Comparison of ENCODE assay signal across 14 cellular contexts in genomic region chr3:59326246-59327024, GRCh38.
DNase-seq lines count a peak whose midpoint lies in the region; ATAC-seq and TF ChIP-seq lines count a peak whose summit lies in the region.
"Had no signal": no experiment of that assay in that cellular context is flagged by ENCODE, and none has a peak within 500 bp of the region (broad histone marks: within the 10 kb centered on the region; RNA-seq: fewer than 3 reads in every experiment).

No MANE protein-coding gene starts in this region.

- H2AK5ac ChIP-seq in mesendoderm (ENCODE audit: low read length): no peak overlapping the region

- no peaks in the 10 kb centered on the region for H3K79me1 ChIP-seq in mesendoderm (ENCODE audit: low read length)

- no peaks in the 10 kb centered on the region for H3K9me3 ChIP-seq in DOHH2 (ENCODE audit: control insufficient read depth, insufficient read depth, low read length)
- H3K9me3 ChIP-seq: tibial nerve had no signal

- H3K9ac ChIP-seq in KMS-11 (no peak overlapping the region), mesendoderm (ENCODE audit: low read length) (no peak overlapping the region)

- no peak overlapping the region for H3K4ac ChIP-seq in mesendoderm (ENCODE audit: low read depth, low read length)

- DNase-seq in brain microvascular endothelial cell (no peak), mesendoderm (peak; percentile 67), midbrain (lab: John Stamatoyannopoulos, UW) (no peak), SW480 (ENCODE audit: low spot score) (no peak), NCI-H526 treated with DMSO at 0.1 percent for 48 hours (lab: John Stamatoyannopoulos, UW) (no peak)
- DNase-seq: activated CD4-positive, alpha-beta memory T cell treated with anti-CD3 and anti-CD28 coated beads for 36 hours; activated naive CD8-positive, alpha-beta T cell treated with anti-CD3 and anti-CD28 coated beads for 36 hours; effector CD4-positive, alpha-beta T cell; NCI-H2227 treated with DMSO at 0.1 percent for 48 hours; SW 1271 had no signal

- no peak overlapping the region for H3K23ac ChIP-seq in mesendoderm (ENCODE audit: low read length)

- H2AFZ ChIP-seq in KMS-11 (ENCODE audit: low read depth): no peak overlapping the region

- peak overlapping the region; percentile 74 for H2BK5ac ChIP-seq in mesendoderm (ENCODE audit: low read length)

- H3K27ac ChIP-seq in DOHH2 (ENCODE audit: low read depth, low read length) (no peak overlapping the region), KMS-11 (no peak overlapping the region), brain microvascular endothelial cell (no peak overlapping the region), mesendoderm (ENCODE audit: low read depth, low read length) (no peak overlapping the region)
- H3K27ac ChIP-seq: tibial nerve had no signal

- no peaks in the 10 kb centered on the region; the same call in 1 of the 2 replicates for H3K9me2 ChIP-seq in DOHH2 (replicated peaks; ENCODE audit: control insufficient read depth, low read length)

- no peak overlapping the region for H4K5ac ChIP-seq in mesendoderm (ENCODE audit: low read length)

- H4K20me1 ChIP-seq in DOHH2 (ENCODE audit: control insufficient read depth, insufficient read depth, low read depth, low read length) (no peaks in the 10 kb centered on the region), KMS-11 (ENCODE audit: insufficient read depth) (no peaks in the 10 kb centered on the region)

- H3K36me3 ChIP-seq in DOHH2 (ENCODE audit: control insufficient read depth, low read length) (no peaks in the 10 kb centered on the region), KMS-11 (ENCODE audit: insufficient read depth) (no peaks in the 10 kb centered on the region), brain microvascular endothelial cell (replicated peaks) (no peaks in the 10 kb centered on the region), mesendoderm (ENCODE audit: control insufficient read depth, insufficient read depth, low read length) (no peaks in the 10 kb centered on the region)
- H3K36me3 ChIP-seq: tibial nerve had no signal

- no peak overlapping the region for H2BK15ac ChIP-seq in mesendoderm (replicated peaks; ENCODE audit: low read depth)

- H3K79me2 ChIP-seq in DOHH2 (ENCODE audit: control insufficient read depth, low read length) (no peaks in the 10 kb centered on the region), KMS-11 (ENCODE audit: insufficient read depth, low read depth) (no peaks in the 10 kb centered on the region), mesendoderm (ENCODE audit: control insufficient read depth, insufficient read depth, low read length) (no peaks in the 10 kb centered on the region)

- H3K4me1 ChIP-seq in DOHH2 (ENCODE audit: control insufficient read depth, low read length) (no peaks in the 10 kb centered on the region), KMS-11 (ENCODE audit: low read depth, poor library complexity, severe bottlenecking) (no peaks in the 10 kb centered on the region), mesendoderm (ENCODE audit: control insufficient read depth, low read depth, low read length) (peaks cover 2% of the 10 kb centered on the region)
- H3K4me1 ChIP-seq: tibial nerve had no signal

- in situ Hi-C loops in brain microvascular endothelial cell (cut with HindIII; ENCODE audit: low pct_ligation_motif_present, low sequenced_read_pairs): no loop called here

- no peak overlapping the region for H2BK120ac ChIP-seq in mesendoderm (ENCODE audit: low read depth, low read length)

- no peak overlapping the region for H4K8ac ChIP-seq in mesendoderm (ENCODE audit: low read depth, low read length)

- no CpG with 5 or more reads among the region's 6 CpGs for WGBS in mesendoderm (ENCODE audit: extremely low coverage, insufficient coverage, low lambda C conversion rate)

- ATAC-seq in HG03342 (IDR thresholded peaks at IDR 0.05; ENCODE audit: unreplicated experiment): no peak

- H3K56ac ChIP-seq in mesendoderm (ENCODE audit: low read length): peak overlapping the region; percentile 47

- no peak overlapping the region for H3K18ac ChIP-seq in mesendoderm (ENCODE audit: low read length)

- no peak overlapping the region for H3K4me3 ChIP-seq in DOHH2 (ENCODE audit: low read length)
- no peak overlapping the region for H3K4me3 ChIP-seq in KMS-11 (IDR thresholded peaks at IDR 0.05; ENCODE audit: insufficient read depth, low read depth, low read length)
- H3K4me3 ChIP-seq in brain microvascular endothelial cell (ENCODE audit: low read depth, low read length): no peak overlapping the region
- H3K4me3 ChIP-seq in mesendoderm (ENCODE audit: low read length): no peak overlapping the region
- H3K4me3 ChIP-seq: tibial nerve had no signal

- H3F3A ChIP-seq in DOHH2 (ENCODE audit: control insufficient read depth, insufficient read depth): no peaks in the 10 kb centered on the region

- H3K27me3 ChIP-seq in DOHH2 (ENCODE audit: control insufficient read depth, low read length) (no peaks in the 10 kb centered on the region), KMS-11 (ENCODE audit: insufficient read depth, low read depth) (no peaks in the 10 kb centered on the region), brain microvascular endothelial cell (replicated peaks) (no peaks in the 10 kb centered on the region), mesendoderm (ENCODE audit: insufficient read depth, low read length, poor library complexity) (no peaks in the 10 kb centered on the region)
- H3K27me3 ChIP-seq: tibial nerve had no signal

- H3K4me2 ChIP-seq in DOHH2 (ENCODE audit: low read length) (no peak overlapping the region), KMS-11 (no peak overlapping the region), mesendoderm (ENCODE audit: low read length) (no peak overlapping the region)

- TF ChIP-seq CTCF in DOHH2 (IDR thresholded peaks at IDR 0.05; ENCODE audit: low read depth, low read length, poor library complexity, severe bottlenecking) (peak; percentile 54), KMS-11 (conservative IDR thresholded peaks at IDR 0.05; ENCODE audit: low read depth, low read length) (0 out of 2 replicates have a peak, but pooled peaks have one; percentile 20), brain microvascular endothelial cell (IDR thresholded peaks at IDR 0.05; ENCODE audit: low read depth, low read length, missing control alignments) (peak; percentile 57)
